18 cellular contexts compared by ENCODE assay signal in the genomic region with DNA sequence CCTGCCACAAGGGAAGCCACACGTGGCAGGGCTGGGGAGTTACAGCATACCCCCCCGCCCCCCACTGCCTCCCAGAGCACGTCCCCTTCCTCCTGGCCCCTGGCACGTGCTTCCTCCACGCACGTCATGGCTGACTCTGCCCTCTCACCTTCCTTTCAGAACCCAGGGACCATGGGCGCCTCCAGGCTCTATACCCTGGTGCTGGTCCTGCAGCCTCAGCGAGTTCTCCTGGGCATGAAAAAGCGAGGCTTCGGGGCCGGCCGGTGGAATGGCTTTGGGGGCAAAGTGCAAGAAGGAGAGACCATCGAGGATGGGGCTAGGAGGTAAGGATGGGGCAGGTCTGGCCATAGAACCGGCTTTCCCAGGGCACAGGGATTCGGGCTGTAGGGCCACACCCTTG.
"Had no signal": no experiment of that assay in that cellular context is flagged by ENCODE, and none has a peak within 500 bp of the region (broad histone marks: within the 10 kb centered on the region; RNA-seq: fewer than 3 reads in every experiment).

No MANE protein-coding gene starts in this region.

- ATAC-seq: heart left ventricle, SK-N-SH treated with all-trans-retinoic acid at 6 μM for 48 hours had no signal

- H3K27ac Mint-ChIP-seq: activated CD4-positive, alpha-beta T cell treated with anti-CD3 and anti-CD28 coated beads, Interleukin-2, amount 10 ng/mL, durations not matched to agents 7 days and 5 days; activated T-helper 1 cell treated with anti-CD3 and anti-CD28 coated beads, Interleukin-12 subunit alpha, Interleukin-12 subunit beta, Interleukin-2, Interleukin-4 antibody, amounts not matched to agents 30 ng/mL and 10 ng/mL and 1 ng/mL, durations not matched to agents 14 hours and 24 hours and 36 hours; endodermal cell had no signal

- DNase-seq: activated CD4-positive, alpha-beta T cell treated with anti-CD3 and anti-CD28 coated beads, Interleukin-2, amount 10 ng/mL, durations not matched to agents 7 days and 5 days; activated CD4-positive, CD25-positive, alpha-beta regulatory T cell; activated CD8-positive, alpha-beta memory T cell treated with anti-CD3 and anti-CD28 coated beads, Interleukin-2, amount 50 U/mL, for 48 hours; activated naive CD4-positive, alpha-beta T cell; adrenal gland; dorsolateral prefrontal cortex; endodermal cell; heart left ventricle; immature natural killer cell; stimulated activated CD4-positive, alpha-beta T cell treated with anti-CD3 and anti-CD28 coated beads, Interleukin-2, amount 100 ng/mL, for 24 hours had no signal

- H3K9me3 Mint-ChIP-seq: activated CD4-positive, alpha-beta T cell treated with anti-CD3 and anti-CD28 coated beads, Interleukin-2, amount 10 ng/mL, durations not matched to agents 7 days and 5 days; activated T-helper 1 cell treated with anti-CD3 and anti-CD28 coated beads, Interleukin-12 subunit alpha, Interleukin-12 subunit beta, Interleukin-2, Interleukin-4 antibody, amounts not matched to agents 30 ng/mL and 10 ng/mL and 1 ng/mL, durations not matched to agents 14 hours and 24 hours and 36 hours; endodermal cell; immature natural killer cell had no signal

- H3K27ac ChIP-seq: adrenal gland, cardiac muscle cell, dorsolateral prefrontal cortex, heart left ventricle, neutrophil, parathyroid adenoma, tibial nerve had no signal

- H3K4me3 ChIP-seq: adrenal gland, cardiac muscle cell, dorsolateral prefrontal cortex, heart left ventricle, tibial nerve had no signal

- H3K27me3 ChIP-seq: adrenal gland, cardiac muscle cell, dorsolateral prefrontal cortex, heart left ventricle, neutrophil, tibial nerve had no signal

- FAIRE-seq: frontal cortex, TTC549 had no signal

- H3K27me3 Mint-ChIP-seq: activated CD4-positive, alpha-beta T cell treated with anti-CD3 and anti-CD28 coated beads, Interleukin-2, amount 10 ng/mL, durations not matched to agents 7 days and 5 days had no signal

- H3K4me3 Mint-ChIP-seq: activated CD4-positive, alpha-beta T cell treated with anti-CD3 and anti-CD28 coated beads, Interleukin-2, amount 10 ng/mL, durations not matched to agents 7 days and 5 days; activated T-helper 1 cell treated with anti-CD3 and anti-CD28 coated beads, Interleukin-12 subunit alpha, Interleukin-12 subunit beta, Interleukin-2, Interleukin-4 antibody, amounts not matched to agents 30 ng/mL and 10 ng/mL and 1 ng/mL, durations not matched to agents 14 hours and 24 hours and 36 hours; endodermal cell had no signal
